Comparison of ENCODE assay signal across 9 cellular contexts in the genomic region with DNA sequence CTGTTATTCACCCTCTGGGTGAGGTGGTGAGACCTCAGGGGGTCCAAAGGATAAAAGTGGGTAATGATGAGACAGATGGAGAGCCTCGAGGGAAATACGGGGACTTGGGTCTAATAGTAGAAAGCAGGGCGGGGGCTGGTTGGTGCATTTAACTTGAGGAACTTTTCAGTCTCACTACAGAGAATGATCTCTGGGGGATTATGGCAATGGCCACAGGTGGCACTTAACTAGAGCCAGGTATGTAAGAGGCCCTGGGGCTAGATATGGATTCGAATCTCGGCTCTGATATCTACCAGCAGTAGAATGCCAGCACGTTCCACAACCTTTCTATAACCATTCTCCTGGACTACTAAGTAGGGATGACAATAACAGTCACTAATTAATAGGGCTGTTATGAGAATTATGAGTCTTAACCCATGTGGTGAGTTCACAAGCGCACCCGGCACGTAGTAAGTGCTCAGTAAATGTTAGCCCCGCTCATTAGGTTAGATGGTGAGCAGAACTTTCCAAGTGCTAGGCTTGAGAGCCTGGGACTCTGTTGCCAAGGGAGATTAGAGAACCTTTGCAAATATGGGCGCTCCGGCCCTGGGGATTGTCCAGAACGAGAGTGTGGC. TPM values are rescaled to one million over a fixed set of nuclear protein-coding genes. Genes with fewer than 3 reads are reported as not detected.
A peak's percentile ranks its signal among the peaks of the same experiment; 100 is the strongest.
DNase-seq lines count a peak whose midpoint lies in the region; ATAC-seq and TF ChIP-seq lines count a peak whose summit lies in the region.
"Had no signal": no experiment of that assay in that cellular context is flagged by ENCODE, and none has a peak within 500 bp of the region (broad histone marks: within the 10 kb centered on the region; RNA-seq: fewer than 3 reads in every experiment).

No MANE protein-coding gene starts in this region.

- TF ChIP-seq POLR2A in stomach (IDR thresholded peaks at IDR 0.05) = no peak

- intact Hi-C loops in activated CD4-positive, alpha-beta T cell treated with anti-CD3 and anti-CD28 coated beads, Interleukin-2, amount 10 ng/mL, durations not matched to agents 24 days and 14 days (cut with micrococcal nuclease) = loop anchor here (5.0 to 10.0 kb wide), 3 partner anchors 225 to 617 kb away; no protein-coding TSS in a partner anchor
- intact Hi-C loops in stomach (cut with DNase I; ENCODE audit: low total_unique reads) = loop anchor here (10.0 kb wide), 1 partner anchor 287 kb away; no protein-coding TSS in a partner anchor

- H3K9me3 Mint-ChIP-seq in activated CD4-positive, alpha-beta T cell treated with anti-CD3 and anti-CD28 coated beads, Interleukin-2, amount 10 ng/mL, durations not matched to agents 24 days and 14 days = no peaks in the 10 kb centered on the region

- TF ChIP-seq CTCF in stomach (IDR thresholded peaks at IDR 0.05) = no peak

- no peaks in the 10 kb centered on the region for H3K9me3 ChIP-seq in T-helper 17 cell (ENCODE audit: control insufficient read depth, low read length, poor library complexity, severe bottlenecking)
- H3K9me3 ChIP-seq in iPS-18c (ENCODE audit: control insufficient read depth, insufficient read depth, low read length) = no peaks in the 10 kb centered on the region
- H3K9me3 ChIP-seq in stomach = no peaks in the 10 kb centered on the region

- H3K27me3 Mint-ChIP-seq in activated CD4-positive, alpha-beta T cell treated with anti-CD3 and anti-CD28 coated beads, Interleukin-2, amount 10 ng/mL, durations not matched to agents 24 days and 14 days = peaks cover 31% of the 10 kb centered on the region
- no peaks in the 10 kb centered on the region for H3K27me3 Mint-ChIP-seq in T-helper 17 cell

- peaks cover 9 to 71% (median 49%) of the 10 kb centered on the region in 3 donors for H3K27me3 ChIP-seq in stomach

- TF ChIP-seq EP300 in stomach (IDR thresholded peaks at IDR 0.05) = no peak

- H3K27ac Mint-ChIP-seq in activated CD4-positive, alpha-beta T cell treated with anti-CD3 and anti-CD28 coated beads, Interleukin-2, amount 10 ng/mL, durations not matched to agents 24 days and 14 days = peak overlapping the region; percentile 67
- H3K27ac Mint-ChIP-seq in T-helper 17 cell = peak overlapping the region; percentile 87

- 44 to 61% (median 52%) methylated on average over 13 of the region's 13 CpGs for WGBS in stomach, 5 donors

- H3K27ac ChIP-seq in stomach = peak overlapping the region in 4 of 5 donors; percentile 41 to 78 (median 68)

- H3K4me1 ChIP-seq in stomach = peaks cover 23 to 53% (median 40%) of the 10 kb centered on the region in 4 donors

- no peak for DNase-seq in activated CD4-positive, alpha-beta T cell treated with anti-CD3 and anti-CD28 coated beads, Interleukin-2, amount 10 ng/mL, durations not matched to agents 24 days and 14 days
- DNase-seq in activated CD4-positive, alpha-beta T cell treated with anti-CD3 and anti-CD28 coated beads, Interleukin-2, amount 50 U/mL, for 48 hours = no peak
- DNase-seq in T-helper 17 cell (no peak), stomach (no peak)
- no peak for DNase-seq in activated CD4-positive, CD25-positive, alpha-beta regulatory T cell treated with anti-CD3 and anti-CD28 coated beads, Interleukin-2, amount 50 U/mL, for 72 hours
- DNase-seq: SHP77 had no signal

- H3K4me3 ChIP-seq in iPS-18c (ENCODE audit: insufficient read depth, low read depth, low read length) (peak overlapping the region; percentile 52), stomach (peak overlapping the region; percentile 53 to 74 (median 60))

- H3K36me3 Mint-ChIP-seq in activated CD4-positive, alpha-beta T cell treated with anti-CD3 and anti-CD28 coated beads, Interleukin-2, amount 10 ng/mL, durations not matched to agents 24 days and 14 days (ENCODE audit: low read depth) = peaks cover 3% of the 10 kb centered on the region
- no peaks in the 10 kb centered on the region for H3K36me3 Mint-ChIP-seq in T-helper 17 cell (ENCODE audit: low read depth)

- no peaks in the 10 kb centered on the region for H3K36me3 ChIP-seq in stomach

- peaks cover 30% of the 10 kb centered on the region for H3K4me1 Mint-ChIP-seq in activated CD4-positive, alpha-beta T cell treated with anti-CD3 and anti-CD28 coated beads, Interleukin-2, amount 10 ng/mL, durations not matched to agents 24 days and 14 days
- H3K4me1 Mint-ChIP-seq in T-helper 17 cell = peaks cover 23% of the 10 kb centered on the region

- peak overlapping the region; percentile 81 for H3K4me3 Mint-ChIP-seq in activated CD4-positive, alpha-beta T cell treated with anti-CD3 and anti-CD28 coated beads, Interleukin-2, amount 10 ng/mL, durations not matched to agents 24 days and 14 days
- H3K4me3 Mint-ChIP-seq in T-helper 17 cell = peak overlapping the region; percentile 88

- ATAC-seq in T-helper 17 cell (no peak), GM18909 (IDR thresholded peaks at IDR 0.05; ENCODE audit: poor library complexity, unreplicated experiment) (no peak), GM21528 (IDR thresholded peaks at IDR 0.05; ENCODE audit: low FRiP score, unreplicated experiment) (no peak)

RNA-seq across cellular contexts. Expression of gene PLXNC1, which starts 0.9 kb away (rescaled TPM):
- total RNA-seq in activated CD4-positive, alpha-beta T cell treated with anti-CD3 and anti-CD28 coated beads, Interleukin-2, amount 10 ng/mL, durations not matched to agents 24 days and 14 days = 15.0 and 16.0 TPM in 2 replicates
- 10 to 100 TPM; 26.5 to 30.6 TPM for total RNA-seq in T-helper 17 cell
- 10 to 100 TPM in 1 of 5 donors, 1 to 10 TPM in 3, under 1 TPM in 1; 0.89 to 16.5 (median 6.2) TPM for total RNA-seq in stomach
- polyA plus RNA-seq in stomach = 1 to 10 TPM in 1 of 3 donors, under 1 TPM in 2; 0.40 to 1.2 (median 0.46) TPM
